In the genomic region with DNA sequence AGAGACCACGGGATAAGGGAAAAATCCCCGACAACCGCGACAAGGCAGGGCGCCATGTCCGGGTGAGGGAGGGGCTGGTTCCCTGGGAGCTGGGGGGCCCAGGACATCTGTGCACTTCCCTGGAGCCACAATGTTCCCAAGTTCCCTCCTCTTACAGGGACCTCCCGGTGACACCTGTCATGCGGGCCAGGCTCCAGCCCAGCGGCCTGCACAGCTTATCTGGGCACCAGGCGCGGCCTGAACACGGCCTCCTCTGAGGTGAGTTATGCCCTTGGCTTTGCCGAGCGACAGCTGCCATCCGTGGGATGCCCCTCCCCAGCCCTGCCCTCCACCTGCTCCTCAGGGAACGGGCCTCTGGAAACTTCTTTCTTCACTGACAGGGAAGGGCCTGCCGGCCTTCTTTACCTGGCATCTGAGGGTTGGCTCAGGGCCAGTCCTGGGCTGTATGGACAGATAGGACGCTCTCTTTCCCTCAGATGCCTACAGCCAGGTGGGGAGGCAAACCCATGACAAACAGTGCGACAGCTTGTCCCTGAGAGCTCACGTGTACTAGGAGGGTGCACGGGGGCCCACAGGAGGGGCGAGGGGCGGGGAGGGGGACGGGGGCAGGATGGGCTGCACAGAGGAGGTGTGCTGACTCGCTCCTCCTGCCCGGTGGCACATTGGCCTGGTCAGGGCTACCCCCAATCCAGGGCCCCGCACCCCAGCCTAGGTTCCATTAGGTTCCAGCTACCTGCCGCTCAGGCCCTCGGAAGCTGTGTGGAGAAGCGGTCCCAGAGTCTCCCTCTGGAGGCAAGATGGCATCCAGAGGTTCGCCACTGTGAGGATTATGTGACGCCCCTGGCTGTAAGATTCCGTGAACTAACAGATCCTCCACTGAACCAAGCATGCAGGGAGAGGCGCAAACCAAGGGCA, we compare ENCODE assay signal across 11 cellular contexts. TPM values are rescaled to one million over a fixed set of nuclear protein-coding genes. Genes with fewer than 3 reads are reported as not detected.
DNase-seq lines count a peak whose midpoint lies in the region; ATAC-seq lines count a peak whose summit lies in the region.
"Had no signal": no experiment of that assay in that cellular context is flagged by ENCODE, and none has a peak within 500 bp of the region (broad histone marks: within the 10 kb centered on the region; RNA-seq: fewer than 3 reads in every experiment).

No MANE protein-coding gene starts in this region.

- no peaks in the 10 kb centered on the region for H3K9me3 Mint-ChIP-seq in activated CD8-positive, alpha-beta memory T cell treated with anti-CD3 and anti-CD28 coated beads, Interleukin-2, amount 10 ng/mL, durations not matched to agents 7 days and 5 days (ENCODE audit: low read depth)

- intact Hi-C loops in left cardiac atrium (cut with DNase I) (no loop called here), posterior vena cava (cut with DNase I) (no loop called here)

- ATAC-seq in left cardiac atrium (peak; percentile 44 to 66), HG03159 (IDR thresholded peaks at IDR 0.05; ENCODE audit: unreplicated experiment) (no peak), HG03342 (IDR thresholded peaks at IDR 0.05; ENCODE audit: unreplicated experiment) (no peak)
- ATAC-seq in activated CD8-positive, alpha-beta memory T cell treated with anti-CD3 and anti-CD28 coated beads, Interleukin-2, amount 10 ng/mL, durations not matched to agents 7 days and 5 days = no peak

- no peaks in the 10 kb centered on the region for H3K27me3 Mint-ChIP-seq in activated CD8-positive, alpha-beta memory T cell treated with anti-CD3 and anti-CD28 coated beads, Interleukin-2, amount 10 ng/mL, durations not matched to agents 7 days and 5 days

- DNase-seq in DMS79 treated with DMSO at 0.1 percent for 48 hours (lab: John Stamatoyannopoulos, UW) (peak; percentile 73), NCI-H524 treated with DMSO at 0.1 percent for 48 hours (lab: John Stamatoyannopoulos, UW) (peak; percentile 51), left cardiac atrium (peak; percentile 34), posterior vena cava (ENCODE audit: low spot score) (peak; percentile 77), SIG-M5 (lab: John Stamatoyannopoulos, UW) (no peak)
- DNase-seq in activated CD8-positive, alpha-beta memory T cell treated with anti-CD3 and anti-CD28 coated beads, Interleukin-2, amount 10 ng/mL, durations not matched to agents 7 days and 5 days = no peak
- DNase-seq: activated CD4-positive, alpha-beta T cell treated with anti-CD3 and anti-CD28 coated beads, Interleukin-2, amount 50 U/mL, for 1 hour; mammary epithelial cell had no signal

- H3K36me3 Mint-ChIP-seq in activated CD8-positive, alpha-beta memory T cell treated with anti-CD3 and anti-CD28 coated beads, Interleukin-2, amount 10 ng/mL, durations not matched to agents 7 days and 5 days = no peaks in the 10 kb centered on the region

- H3K27ac Mint-ChIP-seq in activated CD8-positive, alpha-beta memory T cell treated with anti-CD3 and anti-CD28 coated beads, Interleukin-2, amount 10 ng/mL, durations not matched to agents 7 days and 5 days = no peak overlapping the region
- H3K27ac Mint-ChIP-seq: B cell had no signal

- H3K4me1 Mint-ChIP-seq in activated CD8-positive, alpha-beta memory T cell treated with anti-CD3 and anti-CD28 coated beads, Interleukin-2, amount 10 ng/mL, durations not matched to agents 7 days and 5 days = peaks cover 3% of the 10 kb centered on the region

- no peak overlapping the region for H3K4me3 Mint-ChIP-seq in activated CD8-positive, alpha-beta memory T cell treated with anti-CD3 and anti-CD28 coated beads, Interleukin-2, amount 10 ng/mL, durations not matched to agents 7 days and 5 days
- H3K4me3 Mint-ChIP-seq: B cell had no signal

- CTCF ChIA-PET in activated CD8-positive, alpha-beta memory T cell treated with anti-CD3 and anti-CD28 coated beads, Interleukin-2, amount 10 ng/mL, durations not matched to agents 7 days and 5 days (lab: Charles Lee) = interaction anchor here (5.8 kb wide), 1 partner anchor 141 kb away, joined by 55 read pairs; no protein-coding TSS in a partner anchor

RNA-seq across cellular contexts. Expression of a gene that starts 34.9 kb away (rescaled TPM):
- total RNA-seq in left cardiac atrium (10 to 100 TPM; 27.2 to 27.4 TPM), posterior vena cava (10 to 100 TPM; 21.6 to 26.0 TPM)
- total RNA-seq in activated CD8-positive, alpha-beta memory T cell treated with anti-CD3 and anti-CD28 coated beads, Interleukin-2, amount 10 ng/mL, durations not matched to agents 7 days and 5 days = 10 to 100 TPM; 29.0 to 47.0 TPM

Comparison
In these comparisons a context has a peak if more than half of its experiments do, and no peak if none do; other contexts are left out.
1. DNase-seq: peak in DMS79 treated with DMSO at 0.1 percent for 48 hours (single experiment), NCI-H524 treated with DMSO at 0.1 percent for 48 hours (single experiment), left cardiac atrium (single experiment) and posterior vena cava (single experiment); none in SIG-M5 (single experiment) and activated CD8-positive, alpha-beta memory T cell treated with anti-CD3 and anti-CD28 coated beads, Interleukin-2, amount 10 ng/mL, durations not matched to agents 7 days and 5 days (single experiment).
2. ATAC-seq: peak in left cardiac atrium (2 of 2); none in HG03159 (single experiment), HG03342 (single experiment) and activated CD8-positive, alpha-beta memory T cell treated with anti-CD3 and anti-CD28 coated beads, Interleukin-2, amount 10 ng/mL, durations not matched to agents 7 days and 5 days (single experiment).